18 cellular contexts compared by ENCODE assay signal in genomic region chr2:120257522-120257921, GRCh38. TPM values are rescaled to one million over a fixed set of nuclear protein-coding genes. Genes with fewer than 3 reads are reported as not detected.
DNase-seq lines count a peak whose midpoint lies in the region; ATAC-seq, FAIRE-seq and TF ChIP-seq lines count a peak whose summit lies in the region.
"Had no signal": no experiment of that assay in that cellular context is flagged by ENCODE, and none has a peak within 500 bp of the region (broad histone marks: within the 10 kb centered on the region; RNA-seq: fewer than 3 reads in every experiment).

No MANE protein-coding gene starts in this region.

- no peak overlapping the region for H3K27ac ChIP-seq in GM12878 (ENCODE audit: control insufficient read depth, insufficient read depth)
- H3K27ac ChIP-seq in caudate nucleus (ENCODE audit: low read depth, low read length), result no peak overlapping the region
- H3K27ac ChIP-seq: foreskin keratinocyte, SJCRH30 had no signal

- 19% methylated on average over 1 of the region's 1 CpG for WGBS in GM12878 (ENCODE audit: insufficient coverage, insufficient replicate concordance, low lambda C conversion rate, missing lambda C conversion rate)

- CTCF ChIA-PET in GM12878 (lab: Yijun Ruan, JAX), result interaction anchor here (0.7 to 1.9 kb wide), 7 partner anchors 25 to 57 kb away, joined by 3 to 11 read pairs (median 4); no protein-coding TSS in a partner anchor

- peaks cover 22% of the 10 kb centered on the region for H3K9me3 Mint-ChIP-seq in activated CD4-positive, alpha-beta T cell treated with anti-CD3 and anti-CD28 coated beads, Interleukin-2, amount 10 ng/mL, durations not matched to agents 24 days and 14 days
- no peaks in the 10 kb centered on the region for H3K9me3 Mint-ChIP-seq in stimulated activated effector memory CD8-positive, alpha-beta T cell treated with anti-CD3 and anti-CD28 coated beads, Interleukin-12 subunit alpha, Interleukin-12 subunit beta, amount 100 ng/mL, for 72 hours
- H3K9me3 Mint-ChIP-seq: activated B cell treated with CpG ODN at 0.5 μM for 24 hours had no signal

- TF ChIP-seq EP300 in GM12878 (IDR thresholded peaks at IDR 0.05; ENCODE audit: borderline replicate concordance in 1 of 2, control insufficient read depth in 1 of 2, low read depth in 2 of 2, low read length in 2 of 2), result no peak

- no peak for TF ChIP-seq RAD21 in GM12878 (IDR thresholded peaks at IDR 0.05; ENCODE audit: insufficient read depth, low read depth, low read length)

- peaks cover 48% of the 10 kb centered on the region for H3K4me1 Mint-ChIP-seq in activated CD4-positive, alpha-beta T cell treated with anti-CD3 and anti-CD28 coated beads, Interleukin-2, amount 10 ng/mL, durations not matched to agents 24 days and 14 days
- H3K4me1 Mint-ChIP-seq in stimulated activated effector memory CD8-positive, alpha-beta T cell treated with anti-CD3 and anti-CD28 coated beads, Interleukin-12 subunit alpha, Interleukin-12 subunit beta, amount 100 ng/mL, for 72 hours, result peaks cover 55% of the 10 kb centered on the region

- no peaks in the 10 kb centered on the region for H3K36me3 ChIP-seq in GM12878 (ENCODE audit: control insufficient read depth in 2 of 2, insufficient read depth in 2 of 2, low read length in 1 of 2)
- H3K36me3 ChIP-seq: SJCRH30 had no signal

- no peak for TF ChIP-seq POLR2A in GM12878 (IDR thresholded peaks at IDR 0.05; ENCODE audit: low read depth, low read length)

- SMC1A ChIA-PET in GM12878 (lab: Charles Lee; ENCODE audit: uncharacterized antibody, unreplicated experiment), result interaction anchor here (1.0 to 3.1 kb wide), 11 partner anchors 9 to 147 kb away, joined by 3 to 25 read pairs (median 4); partner anchors contain the start of gene TMEM185B

- 0 out of 2 replicates have a peak overlapping the region, but pooled peaks have one; percentile 6 for H3K4me3 ChIP-seq in GM12878
- H3K4me3 ChIP-seq: GM23338, SJCRH30 had no signal

- FAIRE-seq in GM12878 (lab: Jason Lieb, UNC), result no peak
- FAIRE-seq: bronchial epithelial cell had no signal

- no peaks in the 10 kb centered on the region for H3K27me3 ChIP-seq in GM12878 (replicated peaks in 1 of 2; ENCODE audit: control insufficient read depth in 2 of 2, insufficient read depth in 2 of 2, low read length in 1 of 2)
- H3K27me3 ChIP-seq: foreskin keratinocyte, SJCRH30 had no signal

- intact Hi-C loops in activated CD4-positive, alpha-beta T cell treated with anti-CD3 and anti-CD28 coated beads, Interleukin-2, amount 10 ng/mL, durations not matched to agents 24 days and 14 days (cut with micrococcal nuclease), result loop anchor here (10.0 kb wide), 1 partner anchor 893 kb away; the partner anchor contains the start of genes C2orf76 and DBI
- intact Hi-C loops in GM12878 (cut with micrococcal nuclease; ENCODE audit: unreplicated experiment), result no loop called here

- no peak for TF ChIP-seq CTCF in GM12878 (IDR thresholded peaks at IDR 0.05 in 2 of 3, conservative IDR thresholded peaks at IDR 0.05 in 1 of 3; ENCODE audit: control insufficient read depth in 2 of 3, extremely low read depth in 1 of 3, insufficient read depth in 1 of 3, low read depth in 3 of 3, low read length in 3 of 3)

- no peak overlapping the region for H3K9ac ChIP-seq in GM12878 (ENCODE audit: control insufficient read depth, insufficient read depth, low read length)

- no TSS peak for BruUV-seq in GM12878 (replicated peaks; lab: Mats Ljungman, UMichigan)

- H3K27me3 Mint-ChIP-seq in activated CD4-positive, alpha-beta T cell treated with anti-CD3 and anti-CD28 coated beads, Interleukin-2, amount 10 ng/mL, durations not matched to agents 24 days and 14 days, result no peaks in the 10 kb centered on the region
- H3K27me3 Mint-ChIP-seq: activated B cell treated with CpG ODN at 0.5 μM for 24 hours; activated naive CD8-positive, alpha-beta T cell treated with anti-CD3 and anti-CD28 coated beads for 36 hours had no signal

- in situ Hi-C loops in GM12878 (cut with MboI), result no loop called here

- H3K79me2 ChIP-seq in GM12878 (ENCODE audit: control insufficient read depth, insufficient read depth, low read length), result peaks cover 54% of the 10 kb centered on the region

- no peaks in the 10 kb centered on the region for H4K20me1 ChIP-seq in GM12878 (ENCODE audit: control insufficient read depth, insufficient read depth)

- peak overlapping the region; percentile 18 for H3K4me3 Mint-ChIP-seq in activated CD4-positive, alpha-beta T cell treated with anti-CD3 and anti-CD28 coated beads, Interleukin-2, amount 10 ng/mL, durations not matched to agents 24 days and 14 days
- H3K4me3 Mint-ChIP-seq in stimulated activated effector memory CD8-positive, alpha-beta T cell treated with anti-CD3 and anti-CD28 coated beads, Interleukin-12 subunit alpha, Interleukin-12 subunit beta, amount 100 ng/mL, for 72 hours, result no peak overlapping the region
- H3K4me3 Mint-ChIP-seq: activated B cell treated with CpG ODN at 0.5 μM for 24 hours; activated naive CD8-positive, alpha-beta T cell treated with anti-CD3 and anti-CD28 coated beads for 36 hours; endodermal cell; GM23338 had no signal

- peaks cover 56% of the 10 kb centered on the region for H3K36me3 Mint-ChIP-seq in activated CD4-positive, alpha-beta T cell treated with anti-CD3 and anti-CD28 coated beads, Interleukin-2, amount 10 ng/mL, durations not matched to agents 24 days and 14 days (ENCODE audit: low read depth)
- peaks cover 29% of the 10 kb centered on the region for H3K36me3 Mint-ChIP-seq in stimulated activated effector memory CD8-positive, alpha-beta T cell treated with anti-CD3 and anti-CD28 coated beads, Interleukin-12 subunit alpha, Interleukin-12 subunit beta, amount 100 ng/mL, for 72 hours

- no peak for DNase-seq in activated CD4-positive, alpha-beta T cell treated with anti-CD3 and anti-CD28 coated beads, Interleukin-2, amount 10 ng/mL, durations not matched to agents 24 days and 14 days
- DNase-seq in activated CD4-positive, alpha-beta T cell treated with anti-CD3 and anti-CD28 coated beads for 4 hours, result no peak
- DNase-seq in MV-4-11 (lab: John Stamatoyannopoulos, UW), result peak; percentile 71
- DNase-seq in GM12878 (ENCODE audit: low read depth, low spot score), result no peak
- no peak for DNase-seq in stimulated activated effector memory CD8-positive, alpha-beta T cell treated with anti-CD3 and anti-CD28 coated beads, Interleukin-12 subunit alpha, Interleukin-12 subunit beta, amount 100 ng/mL, for 72 hours (ENCODE audit: low spot score in 2 of 2)
- no peak for DNase-seq in caudate nucleus (lab: John Stamatoyannopoulos, UW)
- no peak for DNase-seq in NCI-H526 treated with DMSO at 0.1 percent for 48 hours (lab: John Stamatoyannopoulos, UW)
- no peak for DNase-seq in NCI-H1048 (lab: John Stamatoyannopoulos, UW)
- DNase-seq: activated B cell treated with CpG ODN at 0.5 μM for 24 hours; activated CD8-positive, alpha-beta memory T cell treated with anti-CD3 and anti-CD28 coated beads, Interleukin-2, amount 50 U/mL, for 4 hours; activated naive CD8-positive, alpha-beta T cell treated with anti-CD3 and anti-CD28 coated beads for 36 hours; endodermal cell; foreskin keratinocyte; NCI-H1930; NCI-H82; SJCRH30 had no signal

- RAD21 ChIA-PET in GM12878 (lab: Charles Lee; ENCODE audit: unreplicated experiment), result interaction anchor here (0.9 to 1.5 kb wide), 5 partner anchors 25 to 81 kb away, joined by 3 to 7 read pairs (median 4); no protein-coding TSS in a partner anchor

- peak overlapping the region; percentile 30; the same call in 1 of the 2 replicates for H3K4me2 ChIP-seq in GM12878 (ENCODE audit: control insufficient read depth, insufficient read depth)
- H3K4me2 ChIP-seq: GM23338 had no signal

- POLR2A ChIA-PET in GM12878 (lab: Charles Lee), result interaction anchor here (0.5 to 1.0 kb wide), 3 partner anchors 8 to 54 kb away, joined by 3 to 4 read pairs (median 3); no protein-coding TSS in a partner anchor

- peaks cover 6% of the 10 kb centered on the region; the same call in 2 of the 3 replicates for H3K9me3 ChIP-seq in GM12878 (replicated peaks; ENCODE audit: control insufficient read depth, insufficient read depth, low read length)
- H3K9me3 ChIP-seq: SJCRH30 had no signal

- H2AFZ ChIP-seq in GM12878 (ENCODE audit: control insufficient read depth, low read depth, low read length), result no peak overlapping the region
- H2AFZ ChIP-seq: GM23338 had no signal

- no peak for ATAC-seq in GM12878
- no peak for ATAC-seq in stimulated activated effector memory CD8-positive, alpha-beta T cell treated with anti-CD3 and anti-CD28 coated beads, Interleukin-12 subunit alpha, Interleukin-12 subunit beta, amount 100 ng/mL, for 72 hours
- ATAC-seq: foreskin keratinocyte, GM23338 had no signal

- H3K27ac Mint-ChIP-seq in activated CD4-positive, alpha-beta T cell treated with anti-CD3 and anti-CD28 coated beads, Interleukin-2, amount 10 ng/mL, durations not matched to agents 24 days and 14 days, result no peak overlapping the region
- H3K27ac Mint-ChIP-seq in stimulated activated effector memory CD8-positive, alpha-beta T cell treated with anti-CD3 and anti-CD28 coated beads, Interleukin-12 subunit alpha, Interleukin-12 subunit beta, amount 100 ng/mL, for 72 hours, result peak overlapping the region; percentile 8
- H3K27ac Mint-ChIP-seq: activated naive CD8-positive, alpha-beta T cell treated with anti-CD3 and anti-CD28 coated beads for 36 hours; endodermal cell; GM23338 had no signal

- peaks cover 16% of the 10 kb centered on the region for H3K4me1 ChIP-seq in GM12878 (ENCODE audit: control insufficient read depth, insufficient read depth, low read length)

RNA-seq across cellular contexts. Expression of gene RALB, which starts 4.9 kb away (rescaled TPM):
- 72.1 and 80.0 TPM in 2 replicates for total RNA-seq in activated CD4-positive, alpha-beta T cell treated with anti-CD3 and anti-CD28 coated beads, Interleukin-2, amount 10 ng/mL, durations not matched to agents 24 days and 14 days
- 11.1 and 12.0 TPM in 2 replicates for total RNA-seq in GM12878 (2013; cell fraction: nucleolus; rRNA removed)
- 21.3 and 26.6 TPM in 2 replicates for total RNA-seq in GM12878 (2014; rRNA removed)
- total RNA-seq in GM12878 (2014; rRNA removed; fragmentation: Illumina TruSeq; extraction: Trizol), result 23.5 and 24.7 TPM in 2 replicates
- total RNA-seq in GM12878 (2021), result 21.7 and 22.5 TPM in 2 replicates
- polyA plus RNA-seq in GM12878 (2011; ENCODE audit: low read depth), result 25.6 TPM
- 39.9 and 58.5 TPM in 2 replicates for polyA plus RNA-seq in GM12878 (2011; rRNA removed)
- 23.2 and 27.7 TPM in 2 replicates for polyA plus RNA-seq in GM12878 (2011; cell fraction: cytosol; rRNA removed)
- 12.5 and 12.6 TPM in 2 replicates for polyA plus RNA-seq in GM12878 (2011; cell fraction: nucleus; rRNA removed)
- 33.2 and 42.0 TPM in 2 replicates for polyA plus RNA-seq in GM12878 (2012)
- polyA plus RNA-seq in GM12878 (2014; fragmentation: Illumina TruSeq; extraction: Trizol), result 36.6 and 40.7 TPM in 2 replicates
- 10 to 100 TPM in 1 of 2 experiments, 1 to 10 TPM in 1; 8.3 to 15.9 TPM for polyA plus RNA-seq in GM12878 (2014; fragmentation: Nextera tagmentation; extraction: Ambion mirVana)
- 18.6 and 23.6 TPM in 2 replicates for polyA plus RNA-seq in GM12878 (2014; rRNA removed)
- polyA plus RNA-seq in GM12878 (2016; fragmentation: Nextera tagmentation; extraction: Ambion mirVana), result 10 to 100 TPM; 47.6 to 54.0 TPM
- 14.6 and 17.8 TPM in 2 replicates for polyA minus RNA-seq in GM12878 (2011; rRNA and poly(A)+ RNA removed)
- polyA minus RNA-seq in GM12878 (2011; cell fraction: cytosol; rRNA and poly(A)+ RNA removed), result 7.1 and 10.8 TPM in 2 replicates
- 3.9 and 6.3 TPM in 2 replicates for polyA minus RNA-seq in GM12878 (2011; cell fraction: nucleus; rRNA and poly(A)+ RNA removed)

RNA-seq across cellular contexts. Expression of gene TMEM185B, which starts 34.3 kb away (rescaled TPM):
- total RNA-seq in activated CD4-positive, alpha-beta T cell treated with anti-CD3 and anti-CD28 coated beads, Interleukin-2, amount 10 ng/mL, durations not matched to agents 24 days and 14 days, result 44.3 and 45.8 TPM in 2 replicates
- total RNA-seq in GM12878 (2013; cell fraction: nucleolus; rRNA removed), result 24.6 and 27.0 TPM in 2 replicates
- total RNA-seq in GM12878 (2014; rRNA removed), result 17.2 and 18.0 TPM in 2 replicates
- 7.3 and 7.6 TPM in 2 replicates for total RNA-seq in GM12878 (2014; rRNA removed; fragmentation: Illumina TruSeq; extraction: Trizol)
- total RNA-seq in GM12878 (2021), result 19.7 and 20.9 TPM in 2 replicates
- polyA plus RNA-seq in GM12878 (2011; ENCODE audit: low read depth), result 7.1 TPM
- 5.5 and 8.7 TPM in 2 replicates for polyA plus RNA-seq in GM12878 (2011; rRNA removed)
- 9.9 and 12.3 TPM in 2 replicates for polyA plus RNA-seq in GM12878 (2011; cell fraction: cytosol; rRNA removed)
- 20.8 and 23.2 TPM in 2 replicates for polyA plus RNA-seq in GM12878 (2011; cell fraction: nucleus; rRNA removed)
- 10.4 and 13.4 TPM in 2 replicates for polyA plus RNA-seq in GM12878 (2012)
- polyA plus RNA-seq in GM12878 (2014; fragmentation: Illumina TruSeq; extraction: Trizol), result 18.1 and 19.4 TPM in 2 replicates
- polyA plus RNA-seq in GM12878 (2014; fragmentation: Nextera tagmentation; extraction: Ambion mirVana), result 1 to 10 TPM; 2.4 to 3.2 TPM
- polyA plus RNA-seq in GM12878 (2014; rRNA removed), result 12.5 and 14.1 TPM in 2 replicates
- polyA plus RNA-seq in GM12878 (2016; fragmentation: Nextera tagmentation; extraction: Ambion mirVana), result 10 to 100 TPM; 16.5 to 17.5 TPM
- polyA minus RNA-seq in GM12878 (2011; rRNA and poly(A)+ RNA removed), result 10.8 and 12.3 TPM in 2 replicates
- polyA minus RNA-seq in GM12878 (2011; cell fraction: cytosol; rRNA and poly(A)+ RNA removed), result 4.2 and 4.3 TPM in 2 replicates
- 14.5 and 25.3 TPM in 2 replicates for polyA minus RNA-seq in GM12878 (2011; cell fraction: nucleus; rRNA and poly(A)+ RNA removed)
